In genomic region chr19:13091400-13092161, GRCh38 we compare ENCODE assay signal across 8 cellular contexts. TPM values are rescaled to one million over a fixed set of nuclear protein-coding genes. Genes with fewer than 3 reads are reported as not detected.
DNase-seq lines count a peak whose midpoint lies in the region; ATAC-seq and TF ChIP-seq lines count a peak whose summit lies in the region.

No MANE protein-coding gene starts in this region.

- H3K9me3 ChIP-seq in heart left ventricle: no peaks in the 10 kb centered on the region

- CTCF ChIA-PET in WTC11 (lab: Charles Lee) (interaction anchor here (0.6 to 9.2 kb wide), 27 partner anchors 9 to 677 kb away, joined by 3 to 276 read pairs (median 6); partner anchors contain the start of genes NFIX and SYCE2), Calu3 (lab: Charles Lee) (interaction anchor here (0.6 kb wide), 1 partner anchor 114 kb away, joined by 4 read pairs; no protein-coding TSS in a partner anchor)

- H3K4me1 ChIP-seq in heart left ventricle (peaks cover 0 to 79% (median 60%) of the 10 kb centered on the region in 12 donors), rectal smooth muscle tissue (ENCODE audit: control insufficient read depth, insufficient read depth, low read length) (peaks cover 30% of the 10 kb centered on the region)

- WGBS in heart left ventricle, 4 donors: 67 to 74% (median 68%) methylated on average over 25 of the region's 25 CpGs

- intact Hi-C loops in heart left ventricle (cut with DNase I) (loop anchor here in 9 of 10 donors (1.0 to 10.0 kb wide), 8 partner anchors 29 to 207 kb away; partner anchors contain the start of genes DNASE2 (in 1 of the 9) and KLF1 (in 1 of the 9)), Calu3 (cut with micrococcal nuclease; ENCODE audit: unreplicated experiment) (loop anchor here (5.0 kb wide), 1 partner anchor 114 kb away; no protein-coding TSS in a partner anchor), left colon (cut with DNase I, micrococcal nuclease) (loop anchor here (5.0 to 10.0 kb wide), 2 partner anchors 107 to 109 kb away; no protein-coding TSS in a partner anchor)

- peak; percentile 6 for ATAC-seq in WTC11
- ATAC-seq in heart left ventricle: peak; percentile 43 to 67 (median 55)
- no peak for ATAC-seq in left colon

- H3K36me3 ChIP-seq in heart left ventricle (peaks cover 0 to 44% (median 25%) of the 10 kb centered on the region in 9 donors), rectal smooth muscle tissue (ENCODE audit: control insufficient read depth, insufficient read depth, low read length) (peaks cover 12% of the 10 kb centered on the region)

- DNase-seq in C1 segment of cervical spinal cord (lab: John Stamatoyannopoulos, UW) (peak in 11 of 14 donors; percentile 29 to 83 (median 62)), WTC11 (ENCODE audit: low spot score) (peak; percentile 55), heart left ventricle (peak in 4 of 5 donors; percentile 64 to 74 (median 70)), UCSD-AML1 (lab: John Stamatoyannopoulos, UW; ENCODE audit: unreplicated experiment) (no peak), Calu3 (no peak), left colon (no peak)
- DNase-seq in activated naive CD4-positive, alpha-beta T cell treated with anti-CD3 and anti-CD28 coated beads, Interleukin-2, amount 50 U/mL, for 16 hours: no peak

- peaks cover 33% of the 10 kb centered on the region for H3K27me3 Mint-ChIP-seq in WTC11 (ENCODE audit: low read depth)
- no peaks in the 10 kb centered on the region for H3K27me3 Mint-ChIP-seq in Calu3 (ENCODE audit: unreplicated experiment)

- H3K27me3 ChIP-seq in heart left ventricle (no peaks in the 10 kb centered on the region), rectal smooth muscle tissue (ENCODE audit: control insufficient read depth, insufficient read depth, low read length) (no peaks in the 10 kb centered on the region)

- BruUV-seq in Calu3 (replicated peaks; lab: Mats Ljungman, UMichigan): no TSS peak

- POLR2A ChIA-PET in WTC11 (lab: Charles Lee): interaction anchor here (0.5 to 1.0 kb wide), 4 partner anchors 31 to 126 kb away, joined by 3 to 7 read pairs (median 5); no protein-coding TSS in a partner anchor

- no peaks in the 10 kb centered on the region for H3K36me3 Mint-ChIP-seq in WTC11
- H3K36me3 Mint-ChIP-seq in Calu3 (ENCODE audit: insufficient read depth, unreplicated experiment): peaks cover 14% of the 10 kb centered on the region

- H3K27ac ChIP-seq in heart left ventricle: peak overlapping the region; percentile 61 to 94 (median 80)
- H3K27ac ChIP-seq in rectal smooth muscle tissue (ENCODE audit: low read depth, low read length): peak overlapping the region; percentile 88

- no peak for TF ChIP-seq CTCF in WTC11 (IDR thresholded peaks at IDR 0.05)
- peak in 2 of 12 donors; percentile 9 to 25 for TF ChIP-seq CTCF in heart left ventricle (IDR thresholded peaks at IDR 0.05)
- TF ChIP-seq CTCF in Calu3 (IDR thresholded peaks at IDR 0.05; ENCODE audit: unreplicated experiment): no peak

- H3K4me3 ChIP-seq in heart left ventricle (peak overlapping the region in 1 of 12 donors; percentile 16), rectal smooth muscle tissue (ENCODE audit: low read length) (peak overlapping the region; percentile 46)

- TF ChIP-seq POLR2A in heart left ventricle (IDR thresholded peaks at IDR 0.05): no peak

- H3K4me1 Mint-ChIP-seq in WTC11: peaks cover 34% of the 10 kb centered on the region
- no peaks in the 10 kb centered on the region for H3K4me1 Mint-ChIP-seq in Calu3 (ENCODE audit: low read depth, unreplicated experiment)

- H3K27ac Mint-ChIP-seq in WTC11 (no peak overlapping the region), Calu3 (ENCODE audit: unreplicated experiment) (no peak overlapping the region)

- H3K9me3 Mint-ChIP-seq in WTC11 (no peaks in the 10 kb centered on the region), Calu3 (ENCODE audit: low read depth, unreplicated experiment) (no peaks in the 10 kb centered on the region)

- H3K4me3 Mint-ChIP-seq in WTC11 (peak overlapping the region; percentile 41), Calu3 (ENCODE audit: low read depth, unreplicated experiment) (no peak overlapping the region)

- H3K9ac ChIP-seq in rectal smooth muscle tissue (ENCODE audit: low read length): no peak overlapping the region

TF ChIP-seq in WTC11, 78 proteins besides CTCF, POLR2A, EP300 and RAD21 (continues in another document):
- TF ChIP-seq ZNF317 (CRISPR knock-in tag; IDR thresholded peaks at IDR 0.05; ENCODE audit: borderline replicate concordance, low read depth) (peak; percentile 81; the same call in 1 of the 2 replicates), SMAD4 (CRISPR knock-in tag; IDR thresholded peaks at IDR 0.05) (0 out of 2 replicates have a peak, but pooled peaks have one; percentile 13), FOXP1 (CRISPR knock-in tag; IDR thresholded peaks at IDR 0.05; ENCODE audit: borderline replicate concordance) (peak; percentile 55; the same call in 1 of the 2 replicates), E2F5 (CRISPR knock-in tag; IDR thresholded peaks at IDR 0.05) (no peak), MYBL2 (CRISPR knock-in tag; IDR thresholded peaks at IDR 0.05) (0 out of 2 replicates have a peak, but pooled peaks have one; percentile 15), ZNF121 (CRISPR knock-in tag; IDR thresholded peaks at IDR 0.05) (no peak), E2F1 (CRISPR knock-in tag; IDR thresholded peaks at IDR 0.05) (no peak), JAZF1 (CRISPR knock-in tag; IDR thresholded peaks at IDR 0.05) (no peak)
- TF ChIP-seq, protein P1, sequence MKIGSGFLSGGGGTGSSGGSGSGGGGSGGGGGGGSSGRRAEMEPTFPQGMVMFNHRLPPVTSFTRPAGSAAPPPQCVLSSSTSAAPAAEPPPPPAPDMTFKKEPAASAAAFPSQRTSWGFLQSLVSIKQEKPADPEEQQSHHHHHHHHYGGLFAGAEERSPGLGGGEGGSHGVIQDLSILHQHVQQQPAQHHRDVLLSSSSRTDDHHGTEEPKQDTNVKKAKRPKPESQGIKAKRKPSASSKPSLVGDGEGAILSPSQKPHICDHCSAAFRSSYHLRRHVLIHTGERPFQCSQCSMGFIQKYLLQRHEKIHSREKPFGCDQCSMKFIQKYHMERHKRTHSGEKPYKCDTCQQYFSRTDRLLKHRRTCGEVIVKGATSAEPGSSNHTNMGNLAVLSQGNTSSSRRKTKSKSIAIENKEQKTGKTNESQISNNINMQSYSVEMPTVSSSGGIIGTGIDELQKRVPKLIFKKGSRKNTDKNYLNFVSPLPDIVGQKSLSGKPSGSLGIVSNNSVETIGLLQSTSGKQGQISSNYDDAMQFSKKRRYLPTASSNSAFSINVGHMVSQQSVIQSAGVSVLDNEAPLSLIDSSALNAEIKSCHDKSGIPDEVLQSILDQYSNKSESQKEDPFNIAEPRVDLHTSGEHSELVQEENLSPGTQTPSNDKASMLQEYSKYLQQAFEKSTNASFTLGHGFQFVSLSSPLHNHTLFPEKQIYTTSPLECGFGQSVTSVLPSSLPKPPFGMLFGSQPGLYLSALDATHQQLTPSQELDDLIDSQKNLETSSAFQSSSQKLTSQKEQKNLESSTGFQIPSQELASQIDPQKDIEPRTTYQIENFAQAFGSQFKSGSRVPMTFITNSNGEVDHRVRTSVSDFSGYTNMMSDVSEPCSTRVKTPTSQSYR (CRISPR knock-in tag; IDR thresholded peaks at IDR 0.05): no peak

RNA-seq across cellular contexts. Expression of gene LYL1, which starts 11.1 kb away (rescaled TPM):
- 0.60 to 1.2 TPM (median 0.66 TPM) in 3 replicates for total RNA-seq in WTC11 (2021)
- total RNA-seq in heart left ventricle: 10 to 100 TPM in 3 of 9 donors, 1 to 10 TPM in 6; 5.2 to 19.1 (median 8.3) TPM
- polyA plus RNA-seq in heart left ventricle: 1 to 10 TPM; 7.7 to 8.4 TPM
- total RNA-seq in Calu3 (2022): 0.32 TPM in 1 of 2 replicates, not detected in the other
- 1 to 10 TPM; 2.0 to 4.5 TPM for total RNA-seq in left colon

RNA-seq across cellular contexts. Expression of gene TRMT1, which starts 25.0 kb away (rescaled TPM):
- total RNA-seq in WTC11 (2021): 84.0 to 106 TPM (median 86.0 TPM) in 3 replicates
- 10 to 100 TPM; 15.1 to 22.6 (median 16.2) TPM for total RNA-seq in heart left ventricle
- polyA plus RNA-seq in heart left ventricle: 10 to 100 TPM; 26.4 to 32.4 TPM
- total RNA-seq in Calu3 (2022): 36.5 and 40.2 TPM in 2 replicates
- 10 to 100 TPM; 22.0 to 23.6 TPM for total RNA-seq in left colon

RNA-seq across cellular contexts. Expression of gene NACC1, which starts 26.5 kb away (rescaled TPM):
- total RNA-seq in WTC11 (2021) (212 to 237 TPM (median 213 TPM) in 3 replicates), heart left ventricle (10 to 100 TPM; 28.7 to 88.2 (median 41.8) TPM), Calu3 (2022) (80.9 and 83.1 TPM in 2 replicates), left colon (10 to 100 TPM; 56.1 to 67.2 TPM)
- 10 to 100 TPM; 49.6 to 74.2 TPM for polyA plus RNA-seq in heart left ventricle

RNA-seq across cellular contexts. Expression of gene STX10, which starts 58.6 kb away (rescaled TPM):
- total RNA-seq in WTC11 (2021) (53.7 to 56.9 TPM (median 54.6 TPM) in 3 replicates), heart left ventricle (10 to 100 TPM; 24.0 to 48.8 (median 35.8) TPM), Calu3 (2022) (52.3 and 52.7 TPM in 2 replicates), left colon (10 to 100 TPM; 48.0 to 66.0 TPM)
- polyA plus RNA-seq in heart left ventricle: 10 to 100 TPM; 52.5 to 64.7 TPM

RNA-seq across cellular contexts. Expression of gene IER2, which starts 58.6 kb away (rescaled TPM):
- 138 to 154 TPM (median 150 TPM) in 3 replicates for total RNA-seq in WTC11 (2021)
- total RNA-seq in heart left ventricle: 100 to 1,000 TPM in 1 of 9 donors, 10 to 100 TPM in 8; 17.6 to 101 (median 29.1) TPM
- 10 to 100 TPM; 21.8 to 35.7 TPM for polyA plus RNA-seq in heart left ventricle
- 96.3 and 108 TPM in 2 replicates for total RNA-seq in Calu3 (2022)
- total RNA-seq in left colon: 100 to 1,000 TPM; 116 to 155 TPM

Comparison
In these comparisons a context has a peak if more than half of its experiments do, and no peak if none do; other contexts are left out.
1. DNase-seq: peak in C1 segment of cervical spinal cord (11 of 14), WTC11 (single experiment) and heart left ventricle (4 of 5); none in UCSD-AML1 (single experiment), activated naive CD4-positive, alpha-beta T cell treated with anti-CD3 and anti-CD28 coated beads, Interleukin-2, amount 50 U/mL, for 16 hours (single experiment), Calu3 (single experiment) and left colon (0 of 2).